ENCODE assay signal across 17 cellular contexts in the genomic region with DNA sequence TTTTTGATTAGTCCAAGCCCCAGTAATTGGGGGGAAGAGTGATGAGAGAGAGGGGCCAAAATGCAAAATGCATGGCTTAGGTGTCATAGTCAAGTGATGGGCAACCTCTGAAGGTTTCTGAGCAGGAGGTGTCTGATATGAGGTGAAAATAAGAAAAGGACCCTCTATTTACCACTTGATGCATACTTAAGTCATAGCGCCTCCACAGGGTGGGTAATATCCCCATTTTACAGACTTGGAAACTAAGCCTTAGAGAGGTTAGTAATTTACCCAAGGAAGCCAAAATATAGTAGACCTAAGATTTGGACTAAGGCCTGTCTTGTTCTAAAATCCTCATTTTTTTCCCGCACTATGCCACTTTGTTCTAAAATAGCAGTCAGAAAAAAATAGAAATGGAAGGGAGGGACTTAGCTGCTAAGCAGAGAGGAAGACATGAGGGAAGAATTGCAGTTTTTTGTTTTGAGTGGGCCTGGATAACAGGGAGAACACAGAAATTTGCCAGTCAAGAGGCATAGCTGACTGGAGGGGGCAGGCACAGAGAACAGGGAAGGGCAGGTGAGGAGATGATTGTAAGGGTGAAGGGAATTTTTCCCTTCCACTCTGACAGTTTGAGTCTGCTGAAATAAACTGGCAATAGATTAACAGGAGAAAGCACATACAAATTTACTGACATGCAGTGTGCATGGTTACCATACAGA.
"Had no signal": no experiment of that assay in that cellular context is flagged by ENCODE, and none has a peak within 500 bp of the region (broad histone marks: within the 10 kb centered on the region; RNA-seq: fewer than 3 reads in every experiment).

No MANE protein-coding gene starts in this region.

- H3K4me3 ChIP-seq: esophagus squamous epithelium, hepatocyte, tibial nerve had no signal

- H3K36me3 ChIP-seq: esophagus squamous epithelium, tibial nerve had no signal

- H3K36me3 Mint-ChIP-seq: activated naive CD8-positive, alpha-beta T cell had no signal

- H2AFZ ChIP-seq: hepatocyte had no signal

- H3K27ac ChIP-seq: esophagus squamous epithelium, hepatocyte, tibial nerve had no signal

- H3K4me2 ChIP-seq: hepatocyte had no signal

- DNase-seq: activated CD4-positive, alpha-beta T cell treated with anti-CD3 and anti-CD28 coated beads, Interleukin-2, amount 50 U/mL, for 1 hour; activated CD8-positive, alpha-beta memory T cell treated with anti-CD3 and anti-CD28 coated beads for 24 hours; activated CD8-positive, alpha-beta memory T cell treated with anti-CD3 and anti-CD28 coated beads, Interleukin-2, amount 50 U/mL, for 48 hours; activated gamma-delta T cell; activated T-cell treated with anti-CD3 and anti-CD28 coated beads, Interleukin-2, amount 50 U/mL, for 48 hours; cerebellar nuclear complex; effector CD4-positive, alpha-beta T cell; esophagus squamous epithelium; left cardiac atrium; stimulated activated CD4-positive, alpha-beta T cell treated with anti-CD3 and anti-CD28 coated beads, Interleukin-2, amount 100 ng/mL, for 24 hours; stimulated activated naive CD8-positive, alpha-beta T cell treated with anti-CD3 and anti-CD28 coated beads, Interleukin-15, Interleukin-2, amounts not matched to agents 100 U/mL and 50 U/mL, for 24 hours; substantia nigra; T1000 had no signal

- H3K9me3 ChIP-seq: esophagus squamous epithelium, tibial nerve had no signal

- ATAC-seq: left cardiac atrium; natural killer cell treated with Interleukin-12 subunit alpha and Interleukin-12 subunit beta and Interleukin-15 and Interleukin-18, amount 100 ng/mL, for 72 hours; stimulated activated naive CD8-positive, alpha-beta T cell treated with anti-CD3 and anti-CD28 coated beads, Interleukin-15, Interleukin-2, amounts not matched to agents 100 U/mL and 50 U/mL, for 24 hours had no signal

- H3K4me3 Mint-ChIP-seq: activated naive CD8-positive, alpha-beta T cell; natural killer cell treated with Interleukin-12 subunit alpha and Interleukin-12 subunit beta and Interleukin-15 and Interleukin-18, amount 100 ng/mL, for 72 hours had no signal

- H3K9me3 Mint-ChIP-seq: natural killer cell treated with Interleukin-12 subunit alpha and Interleukin-12 subunit beta and Interleukin-15 and Interleukin-18, amount 100 ng/mL, for 72 hours had no signal

- H3K27ac Mint-ChIP-seq: activated naive CD8-positive, alpha-beta T cell had no signal

- H3K27me3 Mint-ChIP-seq: activated naive CD8-positive, alpha-beta T cell; natural killer cell treated with Interleukin-12 subunit alpha and Interleukin-12 subunit beta and Interleukin-15 and Interleukin-18, amount 100 ng/mL, for 72 hours had no signal

- H3K27me3 ChIP-seq: esophagus squamous epithelium, hepatocyte, tibial nerve had no signal
